ENCODE assay signal across 23 cellular contexts in the genomic region with DNA sequence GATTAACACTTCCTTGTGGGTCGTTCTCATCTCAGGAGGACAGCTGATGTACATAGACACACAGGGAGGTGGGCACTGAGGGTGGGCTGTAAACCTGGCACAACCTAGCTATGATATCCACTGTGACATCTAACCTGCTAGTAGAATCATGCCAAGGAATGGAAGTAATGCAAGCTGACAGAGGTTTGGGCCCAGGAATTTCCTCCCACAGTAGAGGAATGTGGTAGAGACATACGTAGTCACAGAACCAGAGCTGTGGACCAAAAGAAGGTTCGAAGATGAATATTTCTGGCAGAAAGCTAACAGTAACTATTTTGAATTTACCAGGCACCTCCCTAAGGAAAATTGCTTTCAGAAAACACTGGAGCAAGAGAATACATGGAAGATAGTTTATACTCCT. TPM values are rescaled to one million over a fixed set of nuclear protein-coding genes. Genes with fewer than 3 reads are reported as not detected.
A peak's percentile ranks its signal among the peaks of the same experiment; 100 is the strongest.
DNase-seq lines count a peak whose midpoint lies in the region; ATAC-seq, FAIRE-seq and TF ChIP-seq lines count a peak whose summit lies in the region.
"Had no signal": no experiment of that assay in that cellular context is flagged by ENCODE, and none has a peak within 500 bp of the region (broad histone marks: within the 10 kb centered on the region; RNA-seq: fewer than 3 reads in every experiment).

No MANE protein-coding gene starts in this region.

- H3K36me3 Mint-ChIP-seq in type B pancreatic cell: no peaks in the 10 kb centered on the region
- H3K36me3 Mint-ChIP-seq: CD8-positive, alpha-beta memory T cell; IgD-negative memory B cell had no signal

- no peak overlapping the region for H3K4me3 ChIP-seq in choroid plexus epithelial cell (ENCODE audit: low read depth, low read length)

- FAIRE-seq in H54 (lab: Jason Lieb, UNC): no peak
- FAIRE-seq: HTR-8/SVneo had no signal

- H3K9me3 Mint-ChIP-seq in type B pancreatic cell: no peaks in the 10 kb centered on the region
- H3K9me3 Mint-ChIP-seq: CD8-positive, alpha-beta memory T cell; HFFc6; IgD-negative memory B cell had no signal

- no peak overlapping the region for H3K4me3 Mint-ChIP-seq in type B pancreatic cell
- H3K4me3 Mint-ChIP-seq: H9, HFFc6, IgD-negative memory B cell had no signal

- DNase-seq in EH (ENCODE audit: low read depth): peak; percentile 39
- DNase-seq in choroid plexus epithelial cell (ENCODE audit: low read depth): peak; percentile 53
- no peak for DNase-seq in type B pancreatic cell (ENCODE audit: extremely low spot score, unreplicated experiment)
- DNase-seq in H54 (ENCODE audit: insufficient read length, low spot score): no peak
- no peak for DNase-seq in DMS153 (lab: John Stamatoyannopoulos, UW)
- DNase-seq in HPDE6-E6E7 (ENCODE audit: extremely low spot score): no peak
- DNase-seq: Calu3; CD8-positive, alpha-beta memory T cell; DMS53; EL; GF-D8; H9; HFFc6; MV-4-11; NCI-H1105 treated with DMSO at 0.1 percent for 48 hours; NCI-H2029 treated with DMSO at 0.1 percent for 48 hours; NCI-H226; NCI-H510A treated with DMSO at 0.1 percent for 48 hours; NCI-H82 had no signal

- no peak for TF ChIP-seq POLR2A in H54 (IDR thresholded peaks at IDR 0.05; ENCODE audit: low read depth, low read length)

- no peaks in the 10 kb centered on the region for H3K27me3 Mint-ChIP-seq in type B pancreatic cell

- peaks cover 6% of the 10 kb centered on the region for H3K4me1 Mint-ChIP-seq in type B pancreatic cell (ENCODE audit: unreplicated experiment)
- H3K4me1 Mint-ChIP-seq: CD8-positive, alpha-beta memory T cell; H9; IgD-negative memory B cell had no signal

- ATAC-seq in SK-N-SH treated with all-trans-retinoic acid at 6 μM for 48 hours: peak; percentile 57; the same call in 2 of the 3 replicates
- ATAC-seq: Panc1 had no signal

- TF ChIP-seq CTCF in choroid plexus epithelial cell (conservative IDR thresholded peaks at IDR 0.05; ENCODE audit: low read depth, low read length) (no peak), type B pancreatic cell (conservative IDR thresholded peaks at IDR 0.05) (no peak)

- peak overlapping the region; percentile 2 for H3K27ac Mint-ChIP-seq in type B pancreatic cell
- H3K27ac Mint-ChIP-seq: CD8-positive, alpha-beta memory T cell; H9; HFFc6; IgD-negative memory B cell had no signal

TF ChIP-seq in SK-N-SH treated with all-trans-retinoic acid at 6 μM for 48 hours, 23 proteins besides CTCF, POLR2A, EP300 and RAD21:
- TF ChIP-seq ZFP30 (CRISPR knock-in tag; IDR thresholded peaks at IDR 0.05): no peak
- TF ChIP-seq, protein P1, sequence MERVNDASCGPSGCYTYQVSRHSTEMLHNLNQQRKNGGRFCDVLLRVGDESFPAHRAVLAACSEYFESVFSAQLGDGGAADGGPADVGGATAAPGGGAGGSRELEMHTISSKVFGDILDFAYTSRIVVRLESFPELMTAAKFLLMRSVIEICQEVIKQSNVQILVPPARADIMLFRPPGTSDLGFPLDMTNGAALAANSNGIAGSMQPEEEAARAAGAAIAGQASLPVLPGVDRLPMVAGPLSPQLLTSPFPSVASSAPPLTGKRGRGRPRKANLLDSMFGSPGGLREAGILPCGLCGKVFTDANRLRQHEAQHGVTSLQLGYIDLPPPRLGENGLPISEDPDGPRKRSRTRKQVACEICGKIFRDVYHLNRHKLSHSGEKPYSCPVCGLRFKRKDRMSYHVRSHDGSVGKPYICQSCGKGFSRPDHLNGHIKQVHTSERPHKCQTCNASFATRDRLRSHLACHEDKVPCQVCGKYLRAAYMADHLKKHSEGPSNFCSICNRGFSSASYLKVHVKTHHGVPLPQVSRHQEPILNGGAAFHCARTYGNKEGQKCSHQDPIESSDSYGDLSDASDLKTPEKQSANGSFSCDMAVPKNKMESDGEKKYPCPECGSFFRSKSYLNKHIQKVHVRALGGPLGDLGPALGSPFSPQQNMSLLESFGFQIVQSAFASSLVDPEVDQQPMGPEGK (CRISPR knock-in tag; IDR thresholded peaks at IDR 0.05; ENCODE audit: borderline replicate concordance): no peak
- no peak for TF ChIP-seq BACH2 (CRISPR knock-in tag; IDR thresholded peaks at IDR 0.05; ENCODE audit: borderline replicate concordance)
- no peak for TF ChIP-seq RARB (CRISPR knock-in tag; IDR thresholded peaks at IDR 0.05)
- TF ChIP-seq, protein P2, sequence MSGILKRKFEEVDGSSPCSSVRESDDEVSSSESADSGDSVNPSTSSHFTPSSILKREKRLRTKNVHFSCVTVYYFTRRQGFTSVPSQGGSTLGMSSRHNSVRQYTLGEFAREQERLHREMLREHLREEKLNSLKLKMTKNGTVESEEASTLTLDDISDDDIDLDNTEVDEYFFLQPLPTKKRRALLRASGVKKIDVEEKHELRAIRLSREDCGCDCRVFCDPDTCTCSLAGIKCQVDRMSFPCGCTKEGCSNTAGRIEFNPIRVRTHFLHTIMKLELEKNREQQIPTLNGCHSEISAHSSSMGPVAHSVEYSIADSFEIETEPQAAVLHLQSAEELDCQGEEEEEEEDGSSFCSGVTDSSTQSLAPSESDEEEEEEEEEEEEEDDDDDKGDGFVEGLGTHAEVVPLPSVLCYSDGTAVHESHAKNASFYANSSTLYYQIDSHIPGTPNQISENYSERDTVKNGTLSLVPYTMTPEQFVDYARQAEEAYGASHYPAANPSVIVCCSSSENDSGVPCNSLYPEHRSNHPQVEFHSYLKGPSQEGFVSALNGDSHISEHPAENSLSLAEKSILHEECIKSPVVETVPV (CRISPR knock-in tag; IDR thresholded peaks at IDR 0.05): no peak
- no peak for TF ChIP-seq OSR1 (CRISPR knock-in tag; IDR thresholded peaks at IDR 0.05)

RNA-seq across cellular contexts. Expression of a gene that starts 15.2 kb away (rescaled TPM):
- 9.6 and 13.9 TPM in 2 replicates for total RNA-seq in type B pancreatic cell (ENCODE audit: low replicate concordance)

RNA-seq across cellular contexts. Expression of a gene that starts 16.5 kb away (rescaled TPM):
- total RNA-seq in type B pancreatic cell (ENCODE audit: low replicate concordance): 67.3 and 75.4 TPM in 2 replicates

RNA-seq across cellular contexts. Expression of a gene that starts 45.5 kb away (rescaled TPM):
- total RNA-seq in type B pancreatic cell (ENCODE audit: low replicate concordance): 32.6 and 62.2 TPM in 2 replicates

Comparison
In these comparisons a context has a peak if more than half of its experiments do, and no peak if none do; other contexts are left out.
1. DNase-seq: peak in EH (single experiment) and choroid plexus epithelial cell (single experiment); none in type B pancreatic cell (single experiment), H54 (single experiment), DMS153 (single experiment) and HPDE6-E6E7 (single experiment).